ENCODE assay signal across 14 cellular contexts in genomic region chr9:97397220-97397619, GRCh38. TPM values are rescaled to one million over a fixed set of nuclear protein-coding genes. Genes with fewer than 3 reads are reported as not detected.
A peak's percentile ranks its signal among the peaks of the same experiment; 100 is the strongest.
DNase-seq lines count a peak whose midpoint lies in the region; ATAC-seq and TF ChIP-seq lines count a peak whose summit lies in the region.
"Had no signal": no experiment of that assay in that cellular context is flagged by ENCODE, and none has a peak within 500 bp of the region (broad histone marks: within the 10 kb centered on the region; RNA-seq: fewer than 3 reads in every experiment).

No MANE protein-coding gene starts in this region.

- DNase-seq in ELR (ENCODE audit: low read depth) (peak; percentile 77), DMS153 treated with DMSO at 0.1 percent for 48 hours (lab: John Stamatoyannopoulos, UW; ENCODE audit: unreplicated experiment) (no peak), NCI-H2107 (lab: John Stamatoyannopoulos, UW) (no peak), colonic mucosa (no peak)
- no peak for DNase-seq in activated naive CD8-positive, alpha-beta T cell treated with anti-CD3 and anti-CD28 coated beads, Interleukin-2, amount 50 U/mL, for 24 hours
- DNase-seq: aorta, kidney glomerular epithelial cell, NCI-H2029 treated with DMSO at 0.1 percent for 48 hours had no signal

- H3K4me3 ChIP-seq in colonic mucosa = no peak overlapping the region

- no peak overlapping the region for H3K27ac ChIP-seq in colonic mucosa
- H3K27ac ChIP-seq: RWPE1, VCaP had no signal

- peaks cover 18% of the 10 kb centered on the region for H3K4me1 Mint-ChIP-seq in activated naive CD8-positive, alpha-beta T cell treated with anti-CD3 and anti-CD28 coated beads, Interleukin-2, amount 50 U/mL, for 24 hours

- no peak overlapping the region for H3K4me3 Mint-ChIP-seq in activated naive CD8-positive, alpha-beta T cell treated with anti-CD3 and anti-CD28 coated beads, Interleukin-2, amount 50 U/mL, for 24 hours

- TF ChIP-seq CTCF in colonic mucosa (IDR thresholded peaks at IDR 0.05) = no peak

- no peaks in the 10 kb centered on the region for H3K4me1 ChIP-seq in colonic mucosa

- H3K9ac ChIP-seq in colonic mucosa (ENCODE audit: low read depth in 2 of 2, low read length in 2 of 2) = no peak overlapping the region

- intact Hi-C loops in colonic mucosa (cut with DNase I) = loop anchor here (5.0 kb wide), 1 partner anchor 540 kb away; no protein-coding TSS in a partner anchor

- no peaks in the 10 kb centered on the region for H3K36me3 Mint-ChIP-seq in activated naive CD8-positive, alpha-beta T cell treated with anti-CD3 and anti-CD28 coated beads, Interleukin-2, amount 50 U/mL, for 24 hours (ENCODE audit: low read depth)

- H3K9me3 Mint-ChIP-seq in activated naive CD8-positive, alpha-beta T cell treated with anti-CD3 and anti-CD28 coated beads, Interleukin-2, amount 50 U/mL, for 24 hours = no peaks in the 10 kb centered on the region

- H3K9me3 ChIP-seq in colonic mucosa = no peaks in the 10 kb centered on the region

- no peaks in the 10 kb centered on the region for H3K27me3 Mint-ChIP-seq in activated naive CD8-positive, alpha-beta T cell treated with anti-CD3 and anti-CD28 coated beads, Interleukin-2, amount 50 U/mL, for 24 hours

- H3K36me3 ChIP-seq in colonic mucosa = no peaks in the 10 kb centered on the region

- peak; percentile 80 for ATAC-seq in GM18870 (IDR thresholded peaks at IDR 0.05; ENCODE audit: unreplicated experiment)
- ATAC-seq in HG03175 (IDR thresholded peaks at IDR 0.05; ENCODE audit: unreplicated experiment) = peak; percentile 59
- ATAC-seq in activated naive CD8-positive, alpha-beta T cell treated with anti-CD3 and anti-CD28 coated beads, Interleukin-2, amount 50 U/mL, for 24 hours = peak; percentile 93
- no peak for ATAC-seq in GM19397 (IDR thresholded peaks at IDR 0.05; ENCODE audit: unreplicated experiment)
- ATAC-seq: HCT116 had no signal

- H3K27ac Mint-ChIP-seq in activated naive CD8-positive, alpha-beta T cell treated with anti-CD3 and anti-CD28 coated beads, Interleukin-2, amount 50 U/mL, for 24 hours = no peak overlapping the region

- H3K27me3 ChIP-seq in colonic mucosa = no peaks in the 10 kb centered on the region

RNA-seq across cellular contexts. Expression of gene TDRD7, which starts 14.7 kb away (rescaled TPM):
- total RNA-seq in colonic mucosa = 10 to 100 TPM; 28.8 to 35.3 TPM
